In genomic region chr5:105101597-105101996, GRCh38 we compare ENCODE assay signal across 28 cellular contexts.
DNase-seq lines count a peak whose midpoint lies in the region; ATAC-seq and TF ChIP-seq lines count a peak whose summit lies in the region.
"Had no signal": no experiment of that assay in that cellular context is flagged by ENCODE, and none has a peak within 500 bp of the region (broad histone marks: within the 10 kb centered on the region; RNA-seq: fewer than 3 reads in every experiment).

No MANE protein-coding gene starts in this region.

- DNase-seq in SK-N-SH = no peak
- peak; percentile 55 for DNase-seq in astrocyte of the hippocampus (ENCODE audit: low read depth, low spot score)
- peak; percentile 63 for DNase-seq in hepatocyte (ENCODE audit: low spot score)
- no peak for DNase-seq in upper lobe of right lung
- DNase-seq in midbrain (lab: John Stamatoyannopoulos, UW) = no peak
- DNase-seq in foreskin melanocyte = no peak
- DNase-seq: activated CD4-positive, alpha-beta T cell treated with anti-CD3 and anti-CD28 coated beads for 36 hours; activated naive CD8-positive, alpha-beta T cell treated with anti-CD3 and anti-CD28 coated beads for 36 hours; CD8-positive, alpha-beta memory T cell; dermis blood vessel endothelial cell; DMS153; GF-D8; kidney; NCI-H1694; NCI-H774; nucleus accumbens; PC-9; SHP77; stimulated activated CD4-positive, alpha-beta T cell treated with anti-CD3 and anti-CD28 coated beads, Interleukin-12 subunit alpha, Interleukin-12 subunit beta, amount 100 ng/mL, for 4 hours; stimulated activated CD4-positive, alpha-beta T cell treated with anti-CD3 and anti-CD28 coated beads, Interleukin-4, amount 100 ng/mL, for 4 hours; T-helper 1 cell; tibial artery had no signal

- H3K4me2 ChIP-seq in SK-N-SH (no peak overlapping the region), hepatocyte (no peak overlapping the region)
- H3K4me2 ChIP-seq: PC-9 had no signal

- H3K27ac ChIP-seq in SK-N-SH (ENCODE audit: low read depth in 2 of 2, low read length in 1 of 2) = no peak overlapping the region
- H3K27ac ChIP-seq in hepatocyte = no peak overlapping the region
- H3K27ac ChIP-seq in upper lobe of right lung = no peak overlapping the region
- H3K27ac ChIP-seq: gastroesophageal sphincter, PC-9, tibial artery had no signal

- no peak for TF ChIP-seq EP300 in SK-N-SH (IDR thresholded peaks at IDR 0.05; ENCODE audit: borderline replicate concordance in 1 of 2, low read depth in 1 of 2, low read length in 1 of 2)

- H3K9me3 ChIP-seq in SK-N-SH (no peaks in the 10 kb centered on the region), hepatocyte (ENCODE audit: low read depth) (no peaks in the 10 kb centered on the region), upper lobe of right lung (no peaks in the 10 kb centered on the region)
- H3K9me3 ChIP-seq: gastroesophageal sphincter, tibial artery had no signal

- no peak overlapping the region for H3K9ac ChIP-seq in SK-N-SH

- peak; percentile 36; the same call in 1 of the 3 replicates for ATAC-seq in SK-N-SH treated with all-trans-retinoic acid at 6 μM for 48 hours
- ATAC-seq in upper lobe of right lung = peak; percentile 45
- no peak for ATAC-seq in GM21576 (IDR thresholded peaks at IDR 0.05; ENCODE audit: unreplicated experiment)
- ATAC-seq: activated CD4-positive, alpha-beta T cell treated with anti-CD3 and anti-CD28 coated beads for 36 hours; gastroesophageal sphincter; HCT116; K562 had no signal

- TF ChIP-seq CTCF in SK-N-SH (IDR thresholded peaks at IDR 0.05) (no peak), hepatocyte (IDR thresholded peaks at IDR 0.05; ENCODE audit: poor library complexity) (no peak), upper lobe of right lung (IDR thresholded peaks at IDR 0.05) (no peak)

- no peaks in the 10 kb centered on the region for H3F3A ChIP-seq in SK-N-SH (replicated peaks; ENCODE audit: insufficient read depth)

- no peak for TF ChIP-seq RAD21 in SK-N-SH (IDR thresholded peaks at IDR 0.05; ENCODE audit: low read length)

- H3K9me2 ChIP-seq in SK-N-SH (no peaks in the 10 kb centered on the region; the same call in 1 of the 2 replicates), hepatocyte (replicated peaks; ENCODE audit: insufficient read depth) (no peaks in the 10 kb centered on the region)

- no peaks in the 10 kb centered on the region for H3K79me2 ChIP-seq in SK-N-SH (ENCODE audit: insufficient read depth)
- no peaks in the 10 kb centered on the region for H3K79me2 ChIP-seq in hepatocyte

- WGBS in SK-N-SH (ENCODE audit: low lambda C conversion rate) = 37% methylated on average over 3 of the region's 3 CpGs
- 46% methylated on average over 3 of the region's 3 CpGs for WGBS in hepatocyte (ENCODE audit: low lambda C conversion rate, missing lambda C conversion rate)

- H3K4me1 ChIP-seq in SK-N-SH (ENCODE audit: control insufficient read depth in 1 of 2, insufficient read depth in 2 of 2, low read depth in 1 of 2, low read length in 1 of 2) = no peaks in the 10 kb centered on the region
- no peaks in the 10 kb centered on the region for H3K4me1 ChIP-seq in hepatocyte (ENCODE audit: insufficient read depth)
- no peaks in the 10 kb centered on the region for H3K4me1 ChIP-seq in upper lobe of right lung
- H3K4me1 ChIP-seq: gastroesophageal sphincter, tibial artery had no signal

- H3K36me3 ChIP-seq in SK-N-SH (replicated peaks in 1 of 2; ENCODE audit: control insufficient read depth in 1 of 2, insufficient read depth in 2 of 2, low read length in 1 of 2) (no peaks in the 10 kb centered on the region), hepatocyte (replicated peaks; ENCODE audit: insufficient read depth, low read depth) (no peaks in the 10 kb centered on the region), upper lobe of right lung (no peaks in the 10 kb centered on the region)
- H3K36me3 ChIP-seq: gastroesophageal sphincter, tibial artery had no signal

- POLR2A ChIA-PET in SK-N-SH (lab: Yijun Ruan, JAX) = no interaction called here

- H2AFZ ChIP-seq in SK-N-SH (ENCODE audit: low read depth) = no peak overlapping the region
- H2AFZ ChIP-seq in hepatocyte = no peak overlapping the region
- H2AFZ ChIP-seq: PC-9 had no signal

- CTCF ChIA-PET in SK-N-SH (lab: Yijun Ruan, JAX) = no interaction called here

- H4K20me1 ChIP-seq in SK-N-SH (ENCODE audit: insufficient read depth) (no peaks in the 10 kb centered on the region), hepatocyte (ENCODE audit: insufficient read depth, poor library complexity, severe bottlenecking) (no peaks in the 10 kb centered on the region)

- H3K27me3 ChIP-seq in SK-N-SH (ENCODE audit: insufficient read depth) = no peaks in the 10 kb centered on the region
- no peaks in the 10 kb centered on the region for H3K27me3 ChIP-seq in hepatocyte
- no peaks in the 10 kb centered on the region for H3K27me3 ChIP-seq in upper lobe of right lung
- H3K27me3 ChIP-seq: gastroesophageal sphincter, tibial artery had no signal

- no peak overlapping the region for H3K4me3 ChIP-seq in SK-N-SH (ENCODE audit: low read depth in 2 of 2, low read length in 1 of 2)
- no peak overlapping the region for H3K4me3 ChIP-seq in hepatocyte
- no peak overlapping the region for H3K4me3 ChIP-seq in upper lobe of right lung
- H3K4me3 ChIP-seq: gastroesophageal sphincter, K562, lung, PC-9, tibial artery had no signal

- intact Hi-C loops in upper lobe of right lung (cut with DNase I) = no loop called here

TF ChIP-seq in SK-N-SH treated with all-trans-retinoic acid at 6 μM for 48 hours, 23 proteins besides CTCF, POLR2A, EP300 and RAD21:
- no peak for TF ChIP-seq RARB (CRISPR knock-in tag; IDR thresholded peaks at IDR 0.05)
- TF ChIP-seq, protein P1, sequence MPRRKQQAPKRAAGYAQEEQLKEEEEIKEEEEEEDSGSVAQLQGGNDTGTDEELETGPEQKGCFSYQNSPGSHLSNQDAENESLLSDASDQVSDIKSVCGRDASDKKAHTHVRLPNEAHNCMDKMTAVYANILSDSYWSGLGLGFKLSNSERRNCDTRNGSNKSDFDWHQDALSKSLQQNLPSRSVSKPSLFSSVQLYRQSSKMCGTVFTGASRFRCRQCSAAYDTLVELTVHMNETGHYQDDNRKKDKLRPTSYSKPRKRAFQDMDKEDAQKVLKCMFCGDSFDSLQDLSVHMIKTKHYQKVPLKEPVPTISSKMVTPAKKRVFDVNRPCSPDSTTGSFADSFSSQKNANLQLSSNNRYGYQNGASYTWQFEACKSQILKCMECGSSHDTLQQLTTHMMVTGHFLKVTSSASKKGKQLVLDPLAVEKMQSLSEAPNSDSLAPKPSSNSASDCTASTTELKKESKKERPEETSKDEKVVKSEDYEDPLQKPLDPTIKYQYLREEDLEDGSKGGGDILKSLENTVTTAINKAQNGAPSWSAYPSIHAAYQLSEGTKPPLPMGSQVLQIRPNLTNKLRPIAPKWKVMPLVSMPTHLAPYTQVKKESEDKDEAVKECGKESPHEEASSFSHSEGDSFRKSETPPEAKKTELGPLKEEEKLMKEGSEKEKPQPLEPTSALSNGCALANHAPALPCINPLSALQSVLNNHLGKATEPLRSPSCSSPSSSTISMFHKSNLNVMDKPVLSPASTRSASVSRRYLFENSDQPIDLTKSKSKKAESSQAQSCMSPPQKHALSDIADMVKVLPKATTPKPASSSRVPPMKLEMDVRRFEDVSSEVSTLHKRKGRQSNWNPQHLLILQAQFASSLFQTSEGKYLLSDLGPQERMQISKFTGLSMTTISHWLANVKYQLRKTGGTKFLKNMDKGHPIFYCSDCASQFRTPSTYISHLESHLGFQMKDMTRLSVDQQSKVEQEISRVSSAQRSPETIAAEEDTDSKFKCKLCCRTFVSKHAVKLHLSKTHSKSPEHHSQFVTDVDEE (CRISPR knock-in tag; IDR thresholded peaks at IDR 0.05) = no peak
- no peak for TF ChIP-seq BACH2 (CRISPR knock-in tag; IDR thresholded peaks at IDR 0.05; ENCODE audit: borderline replicate concordance)
- TF ChIP-seq ZFP30 (CRISPR knock-in tag; IDR thresholded peaks at IDR 0.05) = no peak
- no peak for TF ChIP-seq ESRRG (CRISPR knock-in tag; IDR thresholded peaks at IDR 0.05)
- TF ChIP-seq ZC3H10 (CRISPR knock-in tag; IDR thresholded peaks at IDR 0.05) = no peak

TF ChIP-seq in SK-N-SH, 30 proteins besides CTCF, POLR2A, EP300 and RAD21:
- TF ChIP-seq ELF1 (IDR thresholded peaks at IDR 0.05) (no peak), TAF1 (IDR thresholded peaks at IDR 0.05; ENCODE audit: borderline replicate concordance, low read depth, low read length) (no peak), FOXJ3 (CRISPR knock-in tag; IDR thresholded peaks at IDR 0.05) (no peak), TEAD4 (IDR thresholded peaks at IDR 0.05; ENCODE audit: borderline replicate concordance, insufficient read depth) (no peak), GABPA (IDR thresholded peaks at IDR 0.05; ENCODE audit: low read depth) (no peak), POLR2AphosphoS5 (IDR thresholded peaks at IDR 0.05; ENCODE audit: low read depth, low read length) (no peak), EZH2phosphoT487 (IDR thresholded peaks at IDR 0.05; ENCODE audit: borderline replicate concordance, low read depth) (no peak), GATA2 (CRISPR knock-in tag; IDR thresholded peaks at IDR 0.05) (no peak), FOXM1 (IDR thresholded peaks at IDR 0.05; ENCODE audit: low read depth) (no peak), USF1 (IDR thresholded peaks at IDR 0.05; ENCODE audit: borderline replicate concordance, low read depth) (no peak), SMC3 (IDR thresholded peaks at IDR 0.05; ENCODE audit: low read depth, low read length) (no peak), NRF1 (IDR thresholded peaks at IDR 0.05; ENCODE audit: low read depth, low read length) (no peak), SIN3A (IDR thresholded peaks at IDR 0.05; ENCODE audit: borderline replicate concordance, low read depth, low read length) (no peak), JUND (IDR thresholded peaks at IDR 0.05) (no peak), RXRA (IDR thresholded peaks at IDR 0.05; ENCODE audit: borderline replicate concordance, low read depth) (no peak)
- TF ChIP-seq, protein P2, sequence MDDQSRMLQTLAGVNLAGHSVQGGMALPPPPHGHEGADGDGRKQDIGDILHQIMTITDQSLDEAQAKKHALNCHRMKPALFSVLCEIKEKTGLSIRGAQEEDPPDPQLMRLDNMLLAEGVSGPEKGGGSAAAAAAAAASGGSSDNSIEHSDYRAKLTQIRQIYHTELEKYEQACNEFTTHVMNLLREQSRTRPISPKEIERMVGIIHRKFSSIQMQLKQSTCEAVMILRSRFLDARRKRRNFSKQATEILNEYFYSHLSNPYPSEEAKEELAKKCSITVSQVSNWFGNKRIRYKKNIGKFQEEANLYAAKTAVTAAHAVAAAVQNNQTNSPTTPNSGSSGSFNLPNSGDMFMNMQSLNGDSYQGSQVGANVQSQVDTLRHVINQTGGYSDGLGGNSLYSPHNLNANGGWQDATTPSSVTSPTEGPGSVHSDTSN (IDR thresholded peaks at IDR 0.05) = no peak

Comparison
In these comparisons a context has a peak if more than half of its experiments do, and no peak if none do; other contexts are left out.
1. DNase-seq: peak in astrocyte of the hippocampus (single experiment) and hepatocyte (single experiment); none in SK-N-SH (single experiment), upper lobe of right lung (single experiment), midbrain (single experiment) and foreskin melanocyte (single experiment).